8 cellular contexts compared by ENCODE assay signal in the genomic region with DNA sequence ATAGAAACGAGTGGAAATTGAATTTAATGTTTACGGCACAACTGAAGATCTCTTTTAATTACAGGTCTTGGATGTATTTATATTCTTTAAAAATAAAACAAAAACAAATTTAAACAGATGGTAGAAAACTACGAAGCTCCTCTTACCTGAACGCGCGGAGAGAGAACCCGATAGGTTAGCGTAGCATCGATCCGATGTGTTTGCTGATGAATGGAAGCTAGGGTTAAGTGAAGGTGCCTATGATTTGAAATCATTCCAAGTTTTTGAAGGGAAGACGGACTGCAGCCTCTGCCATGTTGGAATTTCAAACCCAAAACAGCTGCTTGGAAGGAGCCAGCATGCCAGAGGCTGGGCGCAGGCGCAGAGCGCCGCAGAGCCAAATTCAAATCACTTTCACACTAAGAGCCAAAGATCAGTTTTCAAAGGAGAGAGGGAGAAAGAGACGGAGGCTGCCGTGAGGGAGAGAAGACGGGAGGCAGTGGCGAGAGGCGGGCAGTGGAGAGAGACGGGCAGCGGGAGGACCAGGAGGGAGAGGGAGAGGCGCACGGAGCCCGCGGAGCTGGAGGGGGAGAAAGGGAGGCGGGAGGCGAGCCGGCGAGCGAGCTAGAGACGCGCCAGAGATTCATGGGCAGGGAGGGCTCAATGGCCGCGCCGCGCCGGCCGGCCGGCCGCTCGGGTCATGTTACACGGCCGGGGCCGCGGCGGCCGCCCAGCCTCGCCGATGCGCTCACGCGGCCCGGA. TPM values are rescaled to one million over a fixed set of nuclear protein-coding genes. Genes with fewer than 3 reads are reported as not detected.
DNase-seq lines count a peak whose midpoint lies in the region; ATAC-seq and FAIRE-seq lines count a peak whose summit lies in the region.

A gene with protein sequence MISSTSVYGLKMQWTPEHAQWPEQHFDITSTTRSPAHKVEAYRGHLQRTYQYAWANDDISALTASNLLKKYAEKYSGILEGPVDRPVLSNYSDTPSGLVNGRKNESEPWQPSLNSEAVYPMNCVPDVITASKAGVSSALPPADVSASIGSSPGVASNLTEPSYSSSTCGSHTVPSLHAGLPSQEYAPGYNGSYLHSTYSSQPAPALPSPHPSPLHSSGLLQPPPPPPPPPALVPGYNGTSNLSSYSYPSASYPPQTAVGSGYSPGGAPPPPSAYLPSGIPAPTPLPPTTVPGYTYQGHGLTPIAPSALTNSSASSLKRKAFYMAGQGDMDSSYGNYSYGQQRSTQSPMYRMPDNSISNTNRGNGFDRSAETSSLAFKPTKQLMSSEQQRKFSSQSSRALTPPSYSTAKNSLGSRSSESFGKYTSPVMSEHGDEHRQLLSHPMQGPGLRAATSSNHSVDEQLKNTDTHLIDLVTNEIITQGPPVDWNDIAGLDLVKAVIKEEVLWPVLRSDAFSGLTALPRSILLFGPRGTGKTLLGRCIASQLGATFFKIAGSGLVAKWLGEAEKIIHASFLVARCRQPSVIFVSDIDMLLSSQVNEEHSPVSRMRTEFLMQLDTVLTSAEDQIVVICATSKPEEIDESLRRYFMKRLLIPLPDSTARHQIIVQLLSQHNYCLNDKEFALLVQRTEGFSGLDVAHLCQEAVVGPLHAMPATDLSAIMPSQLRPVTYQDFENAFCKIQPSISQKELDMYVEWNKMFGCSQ (minus strand): TSS at position 317 of the 741 bp plus-strand sequence. CDS start 1,081 bp downstream, outside the sequence.

- 2 to 5% (median 5%) methylated on average over 22 to 54 of the region's 54 CpGs for WGBS in small intestine, 3 donors

- peak within 1 kb of the TSS in 1 of 2 donors; percentile 94 for H3K27ac ChIP-seq in small intestine (ENCODE audit: low read depth in 1 of 2, low read length in 1 of 2)
- no peak within 1 kb of the TSS for H3K27ac ChIP-seq in effector memory CD4-positive, alpha-beta T cell (ENCODE audit: insufficient read depth, low read length, poor library complexity, severe bottlenecking)

- FAIRE-seq in small intestine (lab: Jason Lieb, UNC), result no peak

- H3K4me3 ChIP-seq in H7 (ENCODE audit: insufficient read depth, low read depth, low read length), result peak within 1 kb of the TSS; percentile 88
- peak within 1 kb of the TSS; percentile 29 to 46 for H3K4me3 ChIP-seq in small intestine (ENCODE audit: low read depth in 1 of 2, low read length in 2 of 2)
- no peak within 1 kb of the TSS for H3K4me3 ChIP-seq in effector memory CD4-positive, alpha-beta T cell (ENCODE audit: insufficient read depth, low read depth, low read length, poor library complexity, severe bottlenecking)

- no peaks in the 10 kb centered on the region for H3K4me1 ChIP-seq in small intestine (ENCODE audit: control insufficient read depth in 2 of 2, insufficient read depth in 1 of 2, low read depth in 1 of 2, low read length in 1 of 2)
- no peaks in the 10 kb centered on the region for H3K4me1 ChIP-seq in effector memory CD4-positive, alpha-beta T cell (ENCODE audit: control insufficient read depth, insufficient read depth, low read length, poor library complexity, severe bottlenecking)

- peak; percentile 81 for DNase-seq in H7
- DNase-seq in NCI-H524 treated with DMSO at 0.1 percent for 48 hours (lab: John Stamatoyannopoulos, UW), result peak; percentile 59
- DNase-seq in cerebellum (ENCODE audit: low spot score), result peak; percentile 6
- DNase-seq in islet precursor cell, result peak; percentile 94
- DNase-seq in small intestine, result peak; percentile 33
- no peak for DNase-seq in effector CD8-positive, alpha-beta T cell (lab: John Stamatoyannopoulos, UW)
- DNase-seq in effector memory CD4-positive, alpha-beta T cell, result no peak

- H3K36me3 ChIP-seq in H7 (replicated peaks; ENCODE audit: control insufficient read depth, insufficient read depth, low read length), result no peaks in the 10 kb centered on the region
- H3K36me3 ChIP-seq in small intestine (ENCODE audit: control insufficient read depth in 2 of 2, insufficient read depth in 2 of 2, low read length in 2 of 2), result no peaks in the 10 kb centered on the region
- H3K36me3 ChIP-seq in effector memory CD4-positive, alpha-beta T cell (ENCODE audit: control insufficient read depth, insufficient read depth, low read length), result no peaks in the 10 kb centered on the region

- ATAC-seq in HG03439 (IDR thresholded peaks at IDR 0.05; ENCODE audit: unreplicated experiment), result no peak

- H3K9me3 ChIP-seq in small intestine (ENCODE audit: control insufficient read depth, low read depth), result no peaks in the 10 kb centered on the region
- H3K9me3 ChIP-seq in effector memory CD4-positive, alpha-beta T cell (ENCODE audit: control insufficient read depth, low read length), result no peaks in the 10 kb centered on the region

- H3K27me3 ChIP-seq in H7 (ENCODE audit: control insufficient read depth, insufficient read depth, low read length), result no peaks in the 10 kb centered on the region
- H3K27me3 ChIP-seq in small intestine (ENCODE audit: control insufficient read depth in 2 of 2, insufficient read depth in 2 of 2, low read length in 2 of 2), result peaks cover 0 to 3% of the 10 kb centered on the region in 2 donors
- H3K27me3 ChIP-seq in effector memory CD4-positive, alpha-beta T cell (replicated peaks; ENCODE audit: control insufficient read depth, insufficient read depth, low read length, poor library complexity, severe bottlenecking), result no peaks in the 10 kb centered on the region

RNA-seq across cellular contexts. Expression of the gene that starts here (rescaled TPM):
- 6.5 and 8.7 TPM in 2 replicates for total RNA-seq in H7 (2014; rRNA removed; shearing (Covaris generic))
- total RNA-seq in cerebellum, result 22.1 TPM
- polyA plus RNA-seq in small intestine, result under 1 TPM in 2 of 3 donors, not detected in 1; 0.27 to 0.64 TPM

Comparison
In these comparisons a context has a peak if more than half of its experiments do, and no peak if none do; other contexts are left out.
1. Peak in DNase-seq and H3K4me3 ChIP-seq in small intestine; RNA of the gene not detected or under 1 TPM.
2. DNase-seq: peak in H7 (single experiment), NCI-H524 treated with DMSO at 0.1 percent for 48 hours (single experiment), cerebellum (single experiment) and islet precursor cell (single experiment); none in effector CD8-positive, alpha-beta T cell (single experiment) and effector memory CD4-positive, alpha-beta T cell (0 of 3).